Comparison of ENCODE assay signal across 23 cellular contexts in the genomic region with DNA sequence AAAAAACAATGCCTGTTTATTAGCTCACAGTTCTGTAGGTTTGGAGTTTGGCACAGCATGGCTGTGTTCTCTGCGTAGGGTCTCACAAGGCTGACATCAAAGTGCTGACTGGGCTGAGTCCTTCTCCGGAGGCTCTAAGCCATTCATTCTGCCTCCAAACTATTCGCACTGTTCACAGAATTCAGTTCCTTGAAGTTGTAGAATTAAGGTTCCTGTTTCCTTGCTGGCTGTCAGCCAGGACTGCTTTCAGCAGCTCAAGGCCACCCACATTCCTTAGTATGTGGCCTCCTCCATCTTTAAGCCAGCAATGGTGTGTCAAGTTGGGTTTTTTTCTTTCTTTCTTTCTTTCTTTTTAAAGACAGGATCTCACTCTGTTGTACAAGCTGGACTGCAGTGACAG.
DNase-seq lines count a peak whose midpoint lies in the region; ATAC-seq and TF ChIP-seq lines count a peak whose summit lies in the region.
"Had no signal": no experiment of that assay in that cellular context is flagged by ENCODE, and none has a peak within 500 bp of the region (broad histone marks: within the 10 kb centered on the region; RNA-seq: fewer than 3 reads in every experiment).

No MANE protein-coding gene starts in this region.

- peaks cover 5 to 25% of the 10 kb centered on the region in 2 donors for H3K27me3 Mint-ChIP-seq in natural killer cell treated with Interleukin-12 subunit alpha and Interleukin-12 subunit beta and Interleukin-15 and Interleukin-18, amount 100 ng/mL, for 72 hours

- no peaks in the 10 kb centered on the region for H3K4me1 ChIP-seq in mucosa of descending colon (ENCODE audit: low read depth)

- no peaks in the 10 kb centered on the region for H3K36me3 Mint-ChIP-seq in natural killer cell treated with Interleukin-12 subunit alpha and Interleukin-12 subunit beta and Interleukin-15 and Interleukin-18, amount 100 ng/mL, for 72 hours
- H3K36me3 Mint-ChIP-seq: CD8-positive, alpha-beta memory T cell had no signal

- peaks cover 3% of the 10 kb centered on the region for H3K9me3 Mint-ChIP-seq in natural killer cell treated with Interleukin-12 subunit alpha and Interleukin-12 subunit beta and Interleukin-15 and Interleukin-18, amount 100 ng/mL, for 72 hours

- no peaks in the 10 kb centered on the region for H3K36me3 ChIP-seq in mucosa of descending colon (ENCODE audit: low read depth)
- H3K36me3 ChIP-seq: HAP-1, MG63 had no signal

- TF ChIP-seq POLR2A in NB4 (IDR thresholded peaks at IDR 0.05; ENCODE audit: extremely low read depth, insufficient read length): no peak

- no peak overlapping the region for H3K27ac Mint-ChIP-seq in natural killer cell treated with Interleukin-12 subunit alpha and Interleukin-12 subunit beta and Interleukin-15 and Interleukin-18, amount 100 ng/mL, for 72 hours
- H3K27ac Mint-ChIP-seq: CD8-positive, alpha-beta memory T cell; GM23338 had no signal

- in situ Hi-C loops in KBM-7 (cut with MboI; ENCODE audit: low pct_unique_long_range_greater_than_20kb, low sequenced_read_pairs): no loop called here

- TF ChIP-seq CTCF in NB4 (IDR thresholded peaks at IDR 0.05; ENCODE audit: low read depth, low read length) (no peak), choroid plexus epithelial cell (conservative IDR thresholded peaks at IDR 0.05; ENCODE audit: low read depth, low read length) (no peak), mucosa of descending colon (IDR thresholded peaks at IDR 0.05) (no peak)

- H3K4me3 ChIP-seq in NB4 (ENCODE audit: low read depth, low read length) (no peak overlapping the region), choroid plexus epithelial cell (ENCODE audit: low read depth, low read length) (no peak overlapping the region), mucosa of descending colon (no peak overlapping the region)
- H3K4me3 ChIP-seq: GM23338, HAP-1, MG63, SK-N-MC had no signal

- intact Hi-C loops in mucosa of descending colon (cut with DNase I, micrococcal nuclease): no loop called here

- DNase-seq in KBM-7: peak; percentile 2
- DNase-seq in NB4 (ENCODE audit: low read depth): peak; percentile 27
- peak; percentile 5 for DNase-seq in choroid plexus epithelial cell (ENCODE audit: low read depth)
- peak in 1 of 3 donors; percentile 35 for DNase-seq in mucosa of descending colon
- no peak for DNase-seq in cerebellar cortex (ENCODE audit: low spot score)
- no peak for DNase-seq in NK-92 treated with Interleukin-12 subunit alpha and Interleukin-12 subunit beta, amount 100 ng/mL, for 24 hours (lab: John Stamatoyannopoulos, UW)
- no peak for DNase-seq in natural killer cell treated with Interleukin-12 subunit alpha and Interleukin-12 subunit beta and Interleukin-15 and Interleukin-18, amount 100 ng/mL, for 72 hours (ENCODE audit: low spot score)
- no peak for DNase-seq in effector CD8-positive, alpha-beta T cell (lab: John Stamatoyannopoulos, UW)
- DNase-seq: AML-193; C1 segment of cervical spinal cord; CD8-positive, alpha-beta memory T cell; IMR-90; Karpas-422; MG63; NCI-H1694; NCI-H2081; NCI-H446; NCI-H526 treated with DMSO at 0.1 percent for 48 hours; PC-3; SHP77 treated with DMSO at 0.1 percent for 48 hours had no signal

- peak; percentile 68 for ATAC-seq in mucosa of descending colon
- no peak for ATAC-seq in natural killer cell treated with Interleukin-12 subunit alpha and Interleukin-12 subunit beta and Interleukin-15 and Interleukin-18, amount 100 ng/mL, for 72 hours
- ATAC-seq: GM23338, PC-3 had no signal

- no peaks in the 10 kb centered on the region for H3K4me1 Mint-ChIP-seq in natural killer cell treated with Interleukin-12 subunit alpha and Interleukin-12 subunit beta and Interleukin-15 and Interleukin-18, amount 100 ng/mL, for 72 hours (ENCODE audit: low read depth in 2 of 2)
- H3K4me1 Mint-ChIP-seq: CD8-positive, alpha-beta memory T cell had no signal

- no peak overlapping the region for H3K4me3 Mint-ChIP-seq in natural killer cell treated with Interleukin-12 subunit alpha and Interleukin-12 subunit beta and Interleukin-15 and Interleukin-18, amount 100 ng/mL, for 72 hours
- H3K4me3 Mint-ChIP-seq: CD8-positive, alpha-beta memory T cell; GM23338 had no signal

- no peaks in the 10 kb centered on the region for H3K9me3 ChIP-seq in mucosa of descending colon
- H3K9me3 ChIP-seq: HAP-1, MG63 had no signal

Comparison
In these comparisons a context has a peak if more than half of its experiments do, and no peak if none do; other contexts are left out.
1. DNase-seq: peak in KBM-7 (single experiment), NB4 (single experiment) and choroid plexus epithelial cell (single experiment); none in cerebellar cortex (single experiment), NK-92 treated with Interleukin-12 subunit alpha and Interleukin-12 subunit beta, amount 100 ng/mL, for 24 hours (single experiment), natural killer cell treated with Interleukin-12 subunit alpha and Interleukin-12 subunit beta and Interleukin-15 and Interleukin-18, amount 100 ng/mL, for 72 hours (single experiment) and effector CD8-positive, alpha-beta T cell (single experiment).